In genomic region chr12:12508612-12509011, GRCh38 we compare ENCODE assay signal across 21 cellular contexts. TPM values are rescaled to one million over a fixed set of nuclear protein-coding genes. Genes with fewer than 3 reads are reported as not detected.
A peak's percentile ranks its signal among the peaks of the same experiment; 100 is the strongest.
DNase-seq lines count a peak whose midpoint lies in the region; ATAC-seq lines count a peak whose summit lies in the region.
"Had no signal": no experiment of that assay in that cellular context is flagged by ENCODE, and none has a peak within 500 bp of the region (broad histone marks: within the 10 kb centered on the region; RNA-seq: fewer than 3 reads in every experiment).

No MANE protein-coding gene starts in this region.

- no peaks in the 10 kb centered on the region for H3K27me3 Mint-ChIP-seq in activated CD4-positive, alpha-beta memory T cell treated with anti-CD3 and anti-CD28 coated beads, Interleukin-2, amount 10 ng/mL, durations not matched to agents 7 days and 5 days

- ATAC-seq in HG02798 (IDR thresholded peaks at IDR 0.05; ENCODE audit: poor library complexity, unreplicated experiment) (no peak), HG03378 (IDR thresholded peaks at IDR 0.05; ENCODE audit: unreplicated experiment) (no peak)

- CTCF ChIA-PET in activated CD4-positive, alpha-beta memory T cell treated with anti-CD3 and anti-CD28 coated beads, Interleukin-2, amount 10 ng/mL, durations not matched to agents 7 days and 5 days (lab: Charles Lee) = interaction anchor here (0.9 to 1.3 kb wide), 2 partner anchors 78 to 132 kb away, joined by 3 to 4 read pairs; no protein-coding TSS in a partner anchor

- H3K4me1 Mint-ChIP-seq in activated CD4-positive, alpha-beta memory T cell treated with anti-CD3 and anti-CD28 coated beads, Interleukin-2, amount 10 ng/mL, durations not matched to agents 7 days and 5 days = peaks cover 51% of the 10 kb centered on the region

- H3K36me3 Mint-ChIP-seq in activated CD4-positive, alpha-beta memory T cell treated with anti-CD3 and anti-CD28 coated beads, Interleukin-2, amount 10 ng/mL, durations not matched to agents 7 days and 5 days (ENCODE audit: low read depth) = peaks cover 12% of the 10 kb centered on the region
- H3K36me3 Mint-ChIP-seq: mesothelial cell of epicardium had no signal

- POLR2A ChIA-PET in activated CD4-positive, alpha-beta memory T cell treated with anti-CD3 and anti-CD28 coated beads, Interleukin-2, amount 10 ng/mL, durations not matched to agents 7 days and 5 days (lab: Charles Lee) = no interaction called here

- H3K27ac ChIP-seq in ACC112 (ENCODE audit: low read depth, low read length) = peak overlapping the region; percentile 53
- H3K27ac ChIP-seq: cardiac muscle cell had no signal

- peak overlapping the region; percentile 15 for H3K27ac Mint-ChIP-seq in activated CD4-positive, alpha-beta memory T cell treated with anti-CD3 and anti-CD28 coated beads, Interleukin-2, amount 10 ng/mL, durations not matched to agents 7 days and 5 days
- H3K27ac Mint-ChIP-seq: B cell, mesothelial cell of epicardium had no signal

- H3K9me3 Mint-ChIP-seq in activated CD4-positive, alpha-beta memory T cell treated with anti-CD3 and anti-CD28 coated beads, Interleukin-2, amount 10 ng/mL, durations not matched to agents 7 days and 5 days = no peaks in the 10 kb centered on the region
- H3K9me3 Mint-ChIP-seq: mesothelial cell of epicardium had no signal

- H3K79me2 ChIP-seq in ACC112 (ENCODE audit: control insufficient read depth, insufficient read depth, low read length, unreplicated experiment) = peaks cover 4% of the 10 kb centered on the region

- H2AFZ ChIP-seq in ACC112 (ENCODE audit: low read length, unreplicated experiment) = no peak overlapping the region

- no peaks in the 10 kb centered on the region for H3K27me3 ChIP-seq in ACC112 (ENCODE audit: insufficient read depth, low read length)
- H3K27me3 ChIP-seq: cardiac muscle cell, upper lobe of left lung had no signal

- DNase-seq in EH (ENCODE audit: low read depth) (peak; percentile 23), fibroblast of the conjunctiva (ENCODE audit: low read depth) (peak; percentile 38), NCI-H510A treated with DMSO at 0.1 percent for 48 hours (lab: John Stamatoyannopoulos, UW) (no peak)
- DNase-seq in activated CD4-positive, alpha-beta memory T cell treated with anti-CD3 and anti-CD28 coated beads, Interleukin-2, amount 10 ng/mL, durations not matched to agents 7 days and 5 days = no peak
- no peak for DNase-seq in stimulated activated CD4-positive, alpha-beta T cell treated with anti-CD3 and anti-CD28 coated beads, Interleukin-12 subunit alpha, Interleukin-12 subunit beta, amount 100 ng/mL, for 4 hours
- DNase-seq: activated CD8-positive, alpha-beta memory T cell treated with anti-CD3 and anti-CD28 coated beads for 24 hours; activated naive CD4-positive, alpha-beta T cell treated with Interleukin-2 at 50 U/mL for 16 hours; DMS153; effector CD8-positive, alpha-beta T cell; glutamatergic neuron; kidney; NCI-H1092; NCI-H226; stimulated activated naive CD4-positive, alpha-beta T cell; upper lobe of left lung had no signal

- H3K4me1 ChIP-seq in ACC112 (ENCODE audit: control insufficient read depth, insufficient read depth, low read length, unreplicated experiment) = peaks cover 44% of the 10 kb centered on the region

- no peaks in the 10 kb centered on the region for H3K36me3 ChIP-seq in ACC112 (ENCODE audit: insufficient read depth, low read length)
- H3K36me3 ChIP-seq: cardiac muscle cell had no signal

- no peak overlapping the region for H3K4me3 ChIP-seq in ACC112 (ENCODE audit: low read depth, low read length)
- H3K4me3 ChIP-seq: cardiac muscle cell, upper lobe of left lung had no signal

- H3K4me3 Mint-ChIP-seq in activated CD4-positive, alpha-beta memory T cell treated with anti-CD3 and anti-CD28 coated beads, Interleukin-2, amount 10 ng/mL, durations not matched to agents 7 days and 5 days = no peak overlapping the region
- H3K4me3 Mint-ChIP-seq: B cell, mesothelial cell of epicardium had no signal

RNA-seq across cellular contexts. Expression of gene DUSP16, which starts 54.1 kb away (rescaled TPM):
- total RNA-seq in activated CD4-positive, alpha-beta memory T cell treated with anti-CD3 and anti-CD28 coated beads, Interleukin-2, amount 10 ng/mL, durations not matched to agents 7 days and 5 days = 10 to 100 TPM; 77.3 to 85.2 TPM

Comparison
In these comparisons a context has a peak if more than half of its experiments do, and no peak if none do; other contexts are left out.
1. DNase-seq: peak in EH (single experiment) and fibroblast of the conjunctiva (single experiment); none in activated CD4-positive, alpha-beta memory T cell treated with anti-CD3 and anti-CD28 coated beads, Interleukin-2, amount 10 ng/mL, durations not matched to agents 7 days and 5 days (single experiment), NCI-H510A treated with DMSO at 0.1 percent for 48 hours (single experiment) and stimulated activated CD4-positive, alpha-beta T cell treated with anti-CD3 and anti-CD28 coated beads, Interleukin-12 subunit alpha, Interleukin-12 subunit beta, amount 100 ng/mL, for 4 hours (single experiment).